In the genomic region with DNA sequence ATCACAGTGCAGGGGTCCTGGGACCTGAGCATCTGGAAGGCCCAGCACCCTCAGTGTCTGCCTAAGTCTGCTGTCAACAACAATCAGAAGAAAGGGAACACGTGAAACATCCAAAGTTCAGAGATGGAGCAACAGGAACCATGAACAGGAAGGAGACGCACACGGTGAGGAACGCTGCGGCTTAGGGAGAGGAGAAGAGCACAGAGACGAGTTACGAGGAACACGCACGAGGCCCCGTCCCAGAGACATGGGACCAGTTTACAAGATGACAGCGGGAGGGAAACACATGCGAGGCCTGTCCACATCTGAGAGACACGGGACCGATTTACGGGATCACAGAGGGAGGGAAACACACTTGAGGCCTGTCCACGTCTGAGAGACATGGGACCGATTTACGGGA, we compare ENCODE assay signal across 21 cellular contexts. TPM values are rescaled to one million over a fixed set of nuclear protein-coding genes. Genes with fewer than 3 reads are reported as not detected.
"Had no signal": no experiment of that assay in that cellular context is flagged by ENCODE, and none has a peak within 500 bp of the region (broad histone marks: within the 10 kb centered on the region; RNA-seq: fewer than 3 reads in every experiment).

No MANE protein-coding gene starts in this region.

- H3K9me3 Mint-ChIP-seq: activated CD4-positive, alpha-beta T cell treated with anti-CD3 and anti-CD28 coated beads, Interleukin-2, amount 10 ng/mL, durations not matched to agents 7 days and 5 days; activated CD8-positive, alpha-beta T cell treated with anti-CD3 and anti-CD28 coated beads for 36 hours; activated naive CD4-positive, alpha-beta T cell treated with anti-CD3 and anti-CD28 coated beads, Interleukin-2, amount 10 ng/mL, durations not matched to agents 7 days and 5 days; natural killer cell treated with Interleukin-12 subunit alpha and Interleukin-12 subunit beta and Interleukin-15 and Interleukin-18, amount 100 ng/mL, for 72 hours; stimulated activated naive CD8-positive, alpha-beta T cell treated with anti-CD3 and anti-CD28 coated beads, Interleukin-15, Interleukin-2, amounts not matched to agents 100 ng/mL and 50 ng/mL, for 24 hours; T-cell; T-helper 2 cell treated with Interferon-gamma antibody and Interleukin-4, amounts not matched to agents 5 μg/mL and 100 μg/mL, for 36 hours had no signal

- H3K27ac Mint-ChIP-seq: activated CD4-positive, alpha-beta T cell treated with anti-CD3 and anti-CD28 coated beads, Interleukin-2, amount 10 ng/mL, durations not matched to agents 7 days and 5 days; activated CD8-positive, alpha-beta memory T cell treated with anti-CD3 and anti-CD28 coated beads, Interleukin-2, amount 10 ng/mL, durations not matched to agents 7 days and 5 days; activated CD8-positive, alpha-beta T cell treated with anti-CD3 and anti-CD28 coated beads for 36 hours; activated naive CD4-positive, alpha-beta T cell treated with anti-CD3 and anti-CD28 coated beads, Interleukin-2, amount 10 ng/mL, durations not matched to agents 7 days and 5 days; natural killer cell treated with Interleukin-12 subunit alpha and Interleukin-12 subunit beta and Interleukin-15 and Interleukin-18, amount 100 ng/mL, for 72 hours; stimulated activated naive CD8-positive, alpha-beta T cell treated with anti-CD3 and anti-CD28 coated beads, Interleukin-15, Interleukin-2, amounts not matched to agents 100 ng/mL and 50 ng/mL, for 24 hours; T-cell; T-helper 2 cell treated with Interferon-gamma antibody and Interleukin-4, amounts not matched to agents 5 μg/mL and 100 μg/mL, for 36 hours had no signal

- H3K9me3 ChIP-seq: tibial artery had no signal

- ATAC-seq: activated CD4-positive, CD25-positive, alpha-beta regulatory T cell treated with anti-CD3 and anti-CD28 coated beads, Interleukin-2, amount 50 U/mL, for 24 hours; activated CD8-positive, alpha-beta memory T cell treated with anti-CD3 and anti-CD28 coated beads, Interleukin-2, amount 10 ng/mL, durations not matched to agents 7 days and 5 days; activated CD8-positive, alpha-beta T cell treated with anti-CD3 and anti-CD28 coated beads for 36 hours; natural killer cell treated with Interleukin-12 subunit alpha and Interleukin-12 subunit beta and Interleukin-15 and Interleukin-18, amount 100 ng/mL, for 72 hours; T-cell had no signal

- H3K36me3 ChIP-seq: tibial artery had no signal

- H3K36me3 Mint-ChIP-seq: T-cell had no signal

- H3K27ac ChIP-seq: tibial artery, VCaP had no signal

- DNase-seq: activated CD4-positive, alpha-beta T cell treated with anti-CD3 and anti-CD28 coated beads, Interleukin-2, amount 10 ng/mL, durations not matched to agents 7 days and 5 days; activated CD8-positive, alpha-beta memory T cell treated with anti-CD3 and anti-CD28 coated beads, Interleukin-2, amount 10 ng/mL, durations not matched to agents 7 days and 5 days; activated CD8-positive, alpha-beta T cell treated with anti-CD3 and anti-CD28 coated beads for 36 hours; activated effector memory CD4-positive, alpha-beta T cell treated with anti-CD3 and anti-CD28 coated beads, Interleukin-2, amount 50 U/mL, for 16 hours; activated naive CD4-positive, alpha-beta T cell treated with anti-CD3 and anti-CD28 coated beads, Interleukin-2, amount 10 ng/mL, durations not matched to agents 7 days and 5 days; activated T-cell treated with anti-CD3 and anti-CD28 coated beads for 4 hours; amygdala; dermis blood vessel endothelial cell; effector CD8-positive, alpha-beta T cell; erythroblast; foreskin melanocyte; kidney glomerular epithelial cell; stimulated activated CD4-positive, alpha-beta T cell treated with anti-CD3 and anti-CD28 coated beads, Interleukin-1b, Interleukin-23, amount 100 ng/mL, for 48 hours; substantia nigra; T-cell; tibial artery had no signal

- H3K4me3 Mint-ChIP-seq: activated CD4-positive, alpha-beta T cell treated with anti-CD3 and anti-CD28 coated beads, Interleukin-2, amount 10 ng/mL, durations not matched to agents 7 days and 5 days; activated CD8-positive, alpha-beta memory T cell treated with anti-CD3 and anti-CD28 coated beads, Interleukin-2, amount 10 ng/mL, durations not matched to agents 7 days and 5 days; activated CD8-positive, alpha-beta T cell treated with anti-CD3 and anti-CD28 coated beads for 36 hours; activated naive CD4-positive, alpha-beta T cell treated with anti-CD3 and anti-CD28 coated beads, Interleukin-2, amount 10 ng/mL, durations not matched to agents 7 days and 5 days; natural killer cell treated with Interleukin-12 subunit alpha and Interleukin-12 subunit beta and Interleukin-15 and Interleukin-18, amount 100 ng/mL, for 72 hours; stimulated activated naive CD8-positive, alpha-beta T cell treated with anti-CD3 and anti-CD28 coated beads, Interleukin-15, Interleukin-2, amounts not matched to agents 100 ng/mL and 50 ng/mL, for 24 hours; T-helper 2 cell treated with Interferon-gamma antibody and Interleukin-4, amounts not matched to agents 5 μg/mL and 100 μg/mL, for 36 hours had no signal

- H3K4me3 ChIP-seq: tibial artery had no signal

RNA-seq across cellular contexts. Expression of gene KCNG2, which starts 2.9 kb away (rescaled TPM):
- total RNA-seq: activated CD4-positive, alpha-beta T cell treated with anti-CD3 and anti-CD28 coated beads, Interleukin-2, amount 10 ng/mL, durations not matched to agents 7 days and 5 days; activated CD8-positive, alpha-beta memory T cell treated with anti-CD3 and anti-CD28 coated beads, Interleukin-2, amount 10 ng/mL, durations not matched to agents 7 days and 5 days; activated CD8-positive, alpha-beta T cell treated with anti-CD3 and anti-CD28 coated beads for 36 hours; natural killer cell treated with Interleukin-12 subunit alpha and Interleukin-12 subunit beta and Interleukin-15 and Interleukin-18, amount 100 ng/mL, for 72 hours; T-cell had no signal
